ENCODE assay signal across 10 cellular contexts in genomic region chr3:134885877-134886621, GRCh38.
DNase-seq lines count a peak whose midpoint lies in the region; ATAC-seq lines count a peak whose summit lies in the region.
"Had no signal": no experiment of that assay in that cellular context is flagged by ENCODE, and none has a peak within 500 bp of the region (broad histone marks: within the 10 kb centered on the region; RNA-seq: fewer than 3 reads in every experiment).

No MANE protein-coding gene starts in this region.

- DNase-seq in activated CD4-positive, CD25-positive, alpha-beta regulatory T cell treated with anti-CD3 and anti-CD28 coated beads, Interleukin-2, amount 50 U/mL, for 72 hours: no peak
- DNase-seq in OCI-M1 (lab: John Stamatoyannopoulos, UW) (peak; percentile 5), skeletal muscle cell (ENCODE audit: low read depth) (peak; percentile 3), DMS79 treated with DMSO at 0.1 percent for 48 hours (lab: John Stamatoyannopoulos, UW) (no peak), cortex of kidney (lab: John Stamatoyannopoulos, UW) (no peak)
- DNase-seq in effector CD4-positive, alpha-beta T cell: no peak
- DNase-seq: activated CD4-positive, alpha-beta T cell treated with anti-CD3 and anti-CD28 coated beads, Interleukin-2, amount 10 ng/mL, durations not matched to agents 7 days and 5 days had no signal

- peak; percentile 27 to 46 for ATAC-seq in activated CD4-positive, CD25-positive, alpha-beta regulatory T cell treated with anti-CD3 and anti-CD28 coated beads, Interleukin-2, amount 50 U/mL, for 24 hours
- ATAC-seq in HG02642 (IDR thresholded peaks at IDR 0.05; ENCODE audit: poor library complexity, unreplicated experiment): peak; percentile 95

- no peak overlapping the region for H3K4me3 ChIP-seq in skeletal muscle cell (ENCODE audit: low read depth, low read length)
- H3K4me3 ChIP-seq: lung had no signal

Comparison
In these comparisons a context has a peak if more than half of its experiments do, and no peak if none do; other contexts are left out.
1. DNase-seq: peak in OCI-M1 (single experiment) and skeletal muscle cell (single experiment); none in activated CD4-positive, CD25-positive, alpha-beta regulatory T cell treated with anti-CD3 and anti-CD28 coated beads, Interleukin-2, amount 50 U/mL, for 72 hours (single experiment), effector CD4-positive, alpha-beta T cell (single experiment), DMS79 treated with DMSO at 0.1 percent for 48 hours (single experiment) and cortex of kidney (single experiment).